In genomic region chr21:44599264-44600029, GRCh38 we compare ENCODE assay signal across 37 cellular contexts. TPM values are rescaled to one million over a fixed set of nuclear protein-coding genes. Genes with fewer than 3 reads are reported as not detected.
"Had no signal": no experiment of that assay in that cellular context is flagged by ENCODE, and none has a peak within 500 bp of the region (broad histone marks: within the 10 kb centered on the region; RNA-seq: fewer than 3 reads in every experiment).

No MANE protein-coding gene starts in this region.

- H3K4me3 Mint-ChIP-seq: activated B cell treated with CpG ODN at 0.5 μM for 24 hours; activated CD4-positive, alpha-beta memory T cell treated with anti-CD3 and anti-CD28 coated beads, Interleukin-2, amount 10 ng/mL, durations not matched to agents 7 days and 5 days; activated CD8-positive, alpha-beta memory T cell treated with anti-CD3 and anti-CD28 coated beads, Interleukin-2, amount 10 ng/mL, durations not matched to agents 7 days and 5 days; activated naive CD4-positive, alpha-beta T cell treated with anti-CD3 and anti-CD28 coated beads, Interleukin-2, amount 10 ng/mL, durations not matched to agents 7 days and 5 days; activated naive CD8-positive, alpha-beta T cell treated with anti-CD3 and anti-CD28 coated beads for 36 hours had no signal

- H3K4me1 Mint-ChIP-seq: activated B cell treated with CpG ODN at 0.5 μM for 24 hours; activated CD4-positive, alpha-beta memory T cell treated with anti-CD3 and anti-CD28 coated beads, Interleukin-2, amount 10 ng/mL, durations not matched to agents 7 days and 5 days; activated CD8-positive, alpha-beta memory T cell treated with anti-CD3 and anti-CD28 coated beads, Interleukin-2, amount 10 ng/mL, durations not matched to agents 7 days and 5 days; activated naive CD4-positive, alpha-beta T cell treated with anti-CD3 and anti-CD28 coated beads, Interleukin-2, amount 10 ng/mL, durations not matched to agents 7 days and 5 days; activated naive CD8-positive, alpha-beta T cell treated with anti-CD3 and anti-CD28 coated beads for 36 hours had no signal

- ATAC-seq: activated CD8-positive, alpha-beta memory T cell treated with anti-CD3 and anti-CD28 coated beads, Interleukin-2, amount 10 ng/mL, durations not matched to agents 7 days and 5 days; PC-3 had no signal

- H3K36me3 ChIP-seq: brain microvascular endothelial cell, MG63, Peyer's patch had no signal

- DNase-seq: activated B cell treated with CpG ODN at 0.5 μM for 24 hours; activated CD4-positive, alpha-beta memory T cell treated with anti-CD3 and anti-CD28 coated beads, Interleukin-2, amount 10 ng/mL, durations not matched to agents 7 days and 5 days; activated CD4-positive, alpha-beta T cell treated with anti-CD3 and anti-CD28 coated beads for 4 hours; activated CD4-positive, alpha-beta T cell treated with anti-CD3 and anti-CD28 coated beads, Interleukin-2, amount 50 U/mL, for 1 hour; activated CD4-positive, CD25-positive, alpha-beta regulatory T cell treated with anti-CD3 and anti-CD28 coated beads, Interleukin-2, amount 50 U/mL, for 72 hours; activated CD8-positive, alpha-beta memory T cell treated with anti-CD3 and anti-CD28 coated beads for 24 hours; activated CD8-positive, alpha-beta memory T cell treated with anti-CD3 and anti-CD28 coated beads, Interleukin-2, amount 10 ng/mL, durations not matched to agents 7 days and 5 days; activated CD8-positive, alpha-beta memory T cell treated with anti-CD3 and anti-CD28 coated beads, Interleukin-2, amount 50 U/mL, for 48 hours; activated effector memory CD4-positive, alpha-beta T cell treated with Interleukin-2 at 50 U/mL for 16 hours; activated naive CD4-positive, alpha-beta T cell treated with anti-CD3 and anti-CD28 coated beads, Interleukin-2, amount 10 ng/mL, durations not matched to agents 7 days and 5 days; activated naive CD8-positive, alpha-beta T cell treated with anti-CD3 and anti-CD28 coated beads for 36 hours; activated T-cell treated with anti-CD3 and anti-CD28 coated beads, Interleukin-2, amount 50 U/mL, for 48 hours; amniotic stem cell; aorta; brain microvascular endothelial cell; central memory CD4-positive, alpha-beta T cell; Karpas-422; MG63; NCI-H1048; NCI-H1105 treated with DMSO at 0.1 percent for 48 hours; NCI-H1436; NCI-H187; NCI-H2029 treated with DMSO at 0.1 percent for 48 hours; NCI-H2107; NCI-H2171; NCI-H510A; NCI-H526; NCI-H748 treated with DMSO at 0.1 percent for 48 hours; NK-92 treated with Interleukin-12 subunit alpha and Interleukin-12 subunit beta, amount 100 ng/mL, for 24 hours; PC-3; Peyer's patch; RPMI8226; SW 1271; T-helper 1 cell; T-helper 2 cell; T-helper 9 cell had no signal

- H3K27ac Mint-ChIP-seq: activated B cell treated with CpG ODN at 0.5 μM for 24 hours; activated CD4-positive, alpha-beta memory T cell treated with anti-CD3 and anti-CD28 coated beads, Interleukin-2, amount 10 ng/mL, durations not matched to agents 7 days and 5 days; activated CD8-positive, alpha-beta memory T cell treated with anti-CD3 and anti-CD28 coated beads, Interleukin-2, amount 10 ng/mL, durations not matched to agents 7 days and 5 days; activated naive CD4-positive, alpha-beta T cell treated with anti-CD3 and anti-CD28 coated beads, Interleukin-2, amount 10 ng/mL, durations not matched to agents 7 days and 5 days; activated naive CD8-positive, alpha-beta T cell treated with anti-CD3 and anti-CD28 coated beads for 36 hours had no signal

- H3K4me1 ChIP-seq: Peyer's patch had no signal

- H3K27me3 ChIP-seq: Peyer's patch had no signal

- H3K4me3 ChIP-seq: MG63, Peyer's patch had no signal

- H3K36me3 Mint-ChIP-seq: activated CD8-positive, alpha-beta memory T cell treated with anti-CD3 and anti-CD28 coated beads, Interleukin-2, amount 10 ng/mL, durations not matched to agents 7 days and 5 days; activated naive CD4-positive, alpha-beta T cell treated with anti-CD3 and anti-CD28 coated beads, Interleukin-2, amount 10 ng/mL, durations not matched to agents 7 days and 5 days; activated naive CD8-positive, alpha-beta T cell treated with anti-CD3 and anti-CD28 coated beads for 36 hours had no signal

- H3K27ac ChIP-seq: brain microvascular endothelial cell, Peyer's patch, VCaP had no signal

- H3K9me3 ChIP-seq: MG63 had no signal

- H3K27me3 Mint-ChIP-seq: activated naive CD8-positive, alpha-beta T cell treated with anti-CD3 and anti-CD28 coated beads for 36 hours had no signal

- H3K9me3 Mint-ChIP-seq: activated CD4-positive, alpha-beta memory T cell treated with anti-CD3 and anti-CD28 coated beads, Interleukin-2, amount 10 ng/mL, durations not matched to agents 7 days and 5 days; activated naive CD4-positive, alpha-beta T cell treated with anti-CD3 and anti-CD28 coated beads, Interleukin-2, amount 10 ng/mL, durations not matched to agents 7 days and 5 days had no signal

RNA-seq across cellular contexts. Expression of gene KRTAP10-7, which starts 0.9 kb away (rescaled TPM):
- total RNA-seq: activated B cell treated with CpG ODN at 0.5 μM for 24 hours; activated CD4-positive, alpha-beta memory T cell treated with anti-CD3 and anti-CD28 coated beads, Interleukin-2, amount 10 ng/mL, durations not matched to agents 7 days and 5 days; activated CD8-positive, alpha-beta memory T cell treated with anti-CD3 and anti-CD28 coated beads, Interleukin-2, amount 10 ng/mL, durations not matched to agents 7 days and 5 days; activated naive CD8-positive, alpha-beta T cell treated with anti-CD3 and anti-CD28 coated beads for 36 hours; aorta; PC-3; Peyer's patch had no signal
- polyA plus RNA-seq: aorta had no signal

RNA-seq across cellular contexts. Expression of gene KRTAP10-6, which starts 7.1 kb away (rescaled TPM):
- total RNA-seq: activated B cell treated with CpG ODN at 0.5 μM for 24 hours; activated CD4-positive, alpha-beta memory T cell treated with anti-CD3 and anti-CD28 coated beads, Interleukin-2, amount 10 ng/mL, durations not matched to agents 7 days and 5 days; activated CD8-positive, alpha-beta memory T cell treated with anti-CD3 and anti-CD28 coated beads, Interleukin-2, amount 10 ng/mL, durations not matched to agents 7 days and 5 days; activated naive CD8-positive, alpha-beta T cell treated with anti-CD3 and anti-CD28 coated beads for 36 hours; aorta; PC-3; Peyer's patch had no signal
- polyA plus RNA-seq: aorta had no signal

RNA-seq across cellular contexts. Expression of gene KRTAP10-8, which starts 12.4 kb away (rescaled TPM):
- total RNA-seq: activated B cell treated with CpG ODN at 0.5 μM for 24 hours; activated CD4-positive, alpha-beta memory T cell treated with anti-CD3 and anti-CD28 coated beads, Interleukin-2, amount 10 ng/mL, durations not matched to agents 7 days and 5 days; activated CD8-positive, alpha-beta memory T cell treated with anti-CD3 and anti-CD28 coated beads, Interleukin-2, amount 10 ng/mL, durations not matched to agents 7 days and 5 days; activated naive CD8-positive, alpha-beta T cell treated with anti-CD3 and anti-CD28 coated beads for 36 hours; aorta; PC-3; Peyer's patch had no signal
- polyA plus RNA-seq: aorta had no signal

RNA-seq across cellular contexts. Expression of gene KRTAP10-5, which starts 19.0 kb away (rescaled TPM):
- total RNA-seq: activated B cell treated with CpG ODN at 0.5 μM for 24 hours; activated CD4-positive, alpha-beta memory T cell treated with anti-CD3 and anti-CD28 coated beads, Interleukin-2, amount 10 ng/mL, durations not matched to agents 7 days and 5 days; activated CD8-positive, alpha-beta memory T cell treated with anti-CD3 and anti-CD28 coated beads, Interleukin-2, amount 10 ng/mL, durations not matched to agents 7 days and 5 days; activated naive CD8-positive, alpha-beta T cell treated with anti-CD3 and anti-CD28 coated beads for 36 hours; aorta; PC-3; Peyer's patch had no signal
- polyA plus RNA-seq: aorta had no signal

RNA-seq across cellular contexts. Expression of gene KRTAP10-4, which starts 25.9 kb away (rescaled TPM):
- total RNA-seq: activated B cell treated with CpG ODN at 0.5 μM for 24 hours; activated CD4-positive, alpha-beta memory T cell treated with anti-CD3 and anti-CD28 coated beads, Interleukin-2, amount 10 ng/mL, durations not matched to agents 7 days and 5 days; activated CD8-positive, alpha-beta memory T cell treated with anti-CD3 and anti-CD28 coated beads, Interleukin-2, amount 10 ng/mL, durations not matched to agents 7 days and 5 days; activated naive CD8-positive, alpha-beta T cell treated with anti-CD3 and anti-CD28 coated beads for 36 hours; aorta; PC-3; Peyer's patch had no signal
- polyA plus RNA-seq: aorta had no signal
